In genomic region chr5:134018154-134018985, GRCh38 we compare ENCODE assay signal across 1 cellular context.
A peak's percentile ranks its signal among the peaks of the same experiment; 100 is the strongest.
TF ChIP-seq lines count a peak whose summit lies in the region.

No MANE protein-coding gene starts in this region.

TF ChIP-seq in K562, 482 proteins besides CTCF, POLR2A, EP300 and RAD21 (continued from another document):
- TF ChIP-seq ZMIZ1 (IDR thresholded peaks at IDR 0.05; ENCODE audit: low read depth in 2 of 2, low read length in 2 of 2), result peak in 1 of 2 experiments; percentile 29; a peak in 1 of 4 replicates
- TF ChIP-seq MTA2 (IDR thresholded peaks at IDR 0.05; ENCODE audit: low read depth), result 0 out of 2 replicates have a peak, but pooled peaks have one; percentile 13
- peak; percentile 43 for TF ChIP-seq MAFG (tag; conservative IDR thresholded peaks at IDR 0.05)
- no peak for TF ChIP-seq DDX20 (tag; IDR thresholded peaks at IDR 0.05; ENCODE audit: low read depth)
- TF ChIP-seq NFIC (IDR thresholded peaks at IDR 0.05), result 0 out of 2 replicates have a peak, but pooled peaks have one; percentile 45
- TF ChIP-seq MAFF (IDR thresholded peaks at IDR 0.05; ENCODE audit: low read length), result peak; percentile 37; the same call in 1 of the 2 replicates
- peak in 1 of 2 experiments; percentile 53; a peak in 1 of 4 replicates for TF ChIP-seq HDAC1 (IDR thresholded peaks at IDR 0.05)
- no peak for TF ChIP-seq ZNF740 (CRISPR knock-in tag; IDR thresholded peaks at IDR 0.05)
- TF ChIP-seq ZNF740 (tag; IDR thresholded peaks at IDR 0.05), result no peak
- peak; percentile 86 for TF ChIP-seq CBFA2T2 (conservative IDR thresholded peaks at IDR 0.05)
- TF ChIP-seq NCOR1 (IDR thresholded peaks at IDR 0.05), result peak; percentile 85
- TF ChIP-seq OTX1 (CRISPR knock-in tag; IDR thresholded peaks at IDR 0.05), result no peak
- TF ChIP-seq CREB1 (IDR thresholded peaks at IDR 0.05), result peak; percentile 13; the same call in 1 of the 2 replicates
- no peak for TF ChIP-seq CREB1 (CRISPR knock-in tag; IDR thresholded peaks at IDR 0.05)
- TF ChIP-seq IRF1 (CRISPR knock-in tag; IDR thresholded peaks at IDR 0.05; ENCODE audit: borderline replicate concordance), result no peak
- TF ChIP-seq SMAD4 (CRISPR knock-in tag; conservative IDR thresholded peaks at IDR 0.05), result peak; percentile 83
- peak; percentile 60; the same call in 1 of the 2 replicates for TF ChIP-seq SOX6 (IDR thresholded peaks at IDR 0.05)
- TF ChIP-seq ZNF639 (CRISPR knock-in tag; conservative IDR thresholded peaks at IDR 0.05 in 1 of 2, IDR thresholded peaks at IDR 0.05 in 1 of 2), result 0 out of 4 replicates have a peak, but pooled peaks of 1 of the 2 experiments have one; percentile 47
- TF ChIP-seq CBFA2T3 (IDR thresholded peaks at IDR 0.05), result peak; percentile 92
- peak; percentile 43; the same call in 1 of the 2 replicates for TF ChIP-seq STAT5A (IDR thresholded peaks at IDR 0.05; ENCODE audit: borderline replicate concordance, low read length)
- peak; percentile 86 for TF ChIP-seq TEAD4 (IDR thresholded peaks at IDR 0.05; ENCODE audit: low read length)
- no peak for TF ChIP-seq TEAD4 (CRISPR knock-in tag; IDR thresholded peaks at IDR 0.05; ENCODE audit: borderline replicate concordance)
- peak; percentile 81 for TF ChIP-seq TCF3 (CRISPR knock-in tag; IDR thresholded peaks at IDR 0.05)
- no peak for TF ChIP-seq ARID4B (CRISPR knock-in tag; IDR thresholded peaks at IDR 0.05)
- peak in 1 of 2 experiments; percentile 78; a peak in 2 of 4 replicates for TF ChIP-seq TBL1XR1 (IDR thresholded peaks at IDR 0.05; ENCODE audit: low read length in 2 of 2)
- 0 out of 4 replicates have a peak, but pooled peaks of 1 of the 2 experiments have one; percentile 35 for TF ChIP-seq MNT (conservative IDR thresholded peaks at IDR 0.05)
- peak; percentile 62; the same call in 1 of the 2 replicates for TF ChIP-seq NFE2 (IDR thresholded peaks at IDR 0.05; ENCODE audit: low read depth)
- TF ChIP-seq ETV5 (CRISPR knock-in tag; IDR thresholded peaks at IDR 0.05; ENCODE audit: low read depth), result no peak
- peak; percentile 65; the same call in 1 of the 2 replicates for TF ChIP-seq MEF2D (tag; conservative IDR thresholded peaks at IDR 0.05; ENCODE audit: low read depth)
- peak; percentile 69 for TF ChIP-seq TAL1 (IDR thresholded peaks at IDR 0.05)
- peak; percentile 56; the same call in 1 of the 2 replicates for TF ChIP-seq HDAC2 (IDR thresholded peaks at IDR 0.05)
- TF ChIP-seq KLF16 (IDR thresholded peaks at IDR 0.05), result peak; percentile 79
- peak; percentile 79; the same call in 1 of the 2 replicates for TF ChIP-seq POLR2AphosphoS5 (IDR thresholded peaks at IDR 0.05; ENCODE audit: control insufficient read depth, insufficient read depth, low read depth, low read length)
- TF ChIP-seq NR1H2 (CRISPR knock-in tag; IDR thresholded peaks at IDR 0.05), result no peak
TF ChIP-seq in K562: peak in this region for 30.
